ENCODE assay signal across 26 cellular contexts in genomic region chr6:26113570-26113969, GRCh38. TPM values are rescaled to one million over a fixed set of nuclear protein-coding genes. Genes with fewer than 3 reads are reported as not detected.
DNase-seq lines count a peak whose midpoint lies in the region; ATAC-seq, FAIRE-seq and TF ChIP-seq lines count a peak whose summit lies in the region.
"Had no signal": no experiment of that assay in that cellular context is flagged by ENCODE, and none has a peak within 500 bp of the region (broad histone marks: within the 10 kb centered on the region; RNA-seq: fewer than 3 reads in every experiment).

No MANE protein-coding gene starts in this region.

- no peak overlapping the region for H4K8ac ChIP-seq in H1 (ENCODE audit: extremely low read depth, insufficient read depth, low read length)

- TF ChIP-seq CTCF in HepG2 (CRISPR knock-in tag; IDR thresholded peaks at IDR 0.05) (no peak), right lobe of liver (IDR thresholded peaks at IDR 0.05) (no peak), OCI-LY1 (IDR thresholded peaks at IDR 0.05; ENCODE audit: low read length) (no peak), H1 (IDR thresholded peaks at IDR 0.05; ENCODE audit: control extremely low read depth in 1 of 3, insufficient read depth in 1 of 3, low read depth in 1 of 3, low read length in 3 of 3) (no peak), progenitor cell of endocrine pancreas (IDR thresholded peaks at IDR 0.05; ENCODE audit: unreplicated experiment) (no peak)

- H4K20me1 ChIP-seq in HepG2 (ENCODE audit: insufficient read depth, low read length) (no peaks in the 10 kb centered on the region), OCI-LY1 (ENCODE audit: insufficient read depth, low read length) (no peaks in the 10 kb centered on the region), H1 (replicated peaks in 1 of 2; ENCODE audit: control insufficient read depth in 1 of 2, insufficient read depth in 2 of 2, low read length in 2 of 2) (no peaks in the 10 kb centered on the region)
- H4K20me1 ChIP-seq: BLaER1 treated with 17β-estradiol and CSF1 and Interleukin-3, amounts not matched to agents 10 nM and 100 nM had no signal

- no peak overlapping the region for H3K23ac ChIP-seq in H1 (ENCODE audit: insufficient read length)

- TF ChIP-seq POLR2A in HepG2 (IDR thresholded peaks at IDR 0.05; ENCODE audit: insufficient read depth in 1 of 2, low read depth in 2 of 2, low read length in 2 of 2) (no peak), right lobe of liver (IDR thresholded peaks at IDR 0.05) (no peak), H1 (IDR thresholded peaks at IDR 0.05; ENCODE audit: control extremely low read depth in 1 of 2, low read depth in 2 of 2, low read length in 2 of 2) (no peak)

- TF ChIP-seq EP300 in HepG2 (IDR thresholded peaks at IDR 0.05; ENCODE audit: low read depth in 2 of 2, low read length in 2 of 2) (no peak), HepG2 (CRISPR knock-in tag; IDR thresholded peaks at IDR 0.05; ENCODE audit: borderline replicate concordance) (no peak), H1 (IDR thresholded peaks at IDR 0.05; ENCODE audit: borderline replicate concordance in 1 of 2, low read depth in 2 of 2, low read length in 2 of 2) (no peak)

- H3K36me3 Mint-ChIP-seq in progenitor cell of endocrine pancreas (ENCODE audit: insufficient read depth) = no peaks in the 10 kb centered on the region

- H2AFZ ChIP-seq in HepG2 (ENCODE audit: low read length) (no peak overlapping the region), OCI-LY1 (ENCODE audit: low read length) (no peak overlapping the region), H1 (ENCODE audit: low read length) (no peak overlapping the region)

- peak overlapping the region; percentile 22 for H3K27ac Mint-ChIP-seq in progenitor cell of endocrine pancreas
- H3K27ac Mint-ChIP-seq: CD14-positive monocyte; CD4-positive, alpha-beta T cell had no signal

- H3K4ac ChIP-seq in H1 (replicated peaks; ENCODE audit: insufficient read length, low read depth, low read length) = no peak overlapping the region

- no peaks in the 10 kb centered on the region for H3F3A ChIP-seq in OCI-LY1 (ENCODE audit: insufficient read depth, low read length)

- H4K5ac ChIP-seq in H1 (ENCODE audit: insufficient read length, low read depth, low read length) = no peak overlapping the region

- H3K9ac ChIP-seq in HepG2 (ENCODE audit: insufficient read depth, low read depth, low read length) (no peak overlapping the region), OCI-LY1 (ENCODE audit: low read length) (no peak overlapping the region), H1 (replicated peaks in 1 of 4; ENCODE audit: extremely low read depth in 1 of 4, low read depth in 3 of 4, low read length in 3 of 4) (no peak overlapping the region)
- H3K9ac ChIP-seq: BLaER1 treated with 17β-estradiol and CSF1 and Interleukin-3, amounts not matched to agents 10 nM and 100 nM had no signal

- H3K4me2 ChIP-seq in HepG2 (ENCODE audit: low read depth, low read length) = no peak overlapping the region
- H3K4me2 ChIP-seq in OCI-LY1 (ENCODE audit: low read length) = no peak overlapping the region
- no peak overlapping the region for H3K4me2 ChIP-seq in H1 (ENCODE audit: insufficient read depth in 1 of 2, low read depth in 2 of 2, low read length in 2 of 2)
- H3K4me2 ChIP-seq: A549; BLaER1 treated with 17β-estradiol and CSF1 and Interleukin-3, amounts not matched to agents 10 nM and 100 nM had no signal

- H3K4me1 ChIP-seq in HepG2 (ENCODE audit: insufficient read depth, low read length) (peaks cover 23% of the 10 kb centered on the region), right lobe of liver (no peaks in the 10 kb centered on the region), OCI-LY1 (ENCODE audit: insufficient read depth, low read length, severe bottlenecking) (no peaks in the 10 kb centered on the region), H1 (replicated peaks in 1 of 4; ENCODE audit: control insufficient read depth in 3 of 4, insufficient read depth in 4 of 4, low read length in 3 of 4) (no peaks in the 10 kb centered on the region)
- H3K4me1 ChIP-seq: BE2C; BLaER1 treated with 17β-estradiol and CSF1 and Interleukin-3, amounts not matched to agents 10 nM and 100 nM had no signal

- H3K56ac ChIP-seq in H1 (replicated peaks; ENCODE audit: insufficient read length, low read depth, low read length) = no peak overlapping the region

- H3K36me3 ChIP-seq in HepG2 (replicated peaks in 1 of 2; ENCODE audit: control insufficient read depth in 1 of 2, insufficient read depth in 2 of 2, low read length in 2 of 2) (no peaks in the 10 kb centered on the region), right lobe of liver (no peaks in the 10 kb centered on the region), OCI-LY1 (ENCODE audit: insufficient read depth, low read length) (no peaks in the 10 kb centered on the region), H1 (ENCODE audit: control insufficient read depth in 2 of 4, insufficient read depth in 4 of 4, low read length in 3 of 4) (no peaks in the 10 kb centered on the region)
- H3K36me3 ChIP-seq: BE2C had no signal

- no peaks in the 10 kb centered on the region for H3K23me2 ChIP-seq in H1 (ENCODE audit: low read depth, low read length)

- H3K27me3 ChIP-seq in HepG2 (ENCODE audit: control insufficient read depth in 1 of 2, insufficient read depth in 2 of 2, low read length in 2 of 2) = no peaks in the 10 kb centered on the region
- no peaks in the 10 kb centered on the region for H3K27me3 ChIP-seq in right lobe of liver
- H3K27me3 ChIP-seq in OCI-LY1 (ENCODE audit: insufficient read depth, low read length) = no peaks in the 10 kb centered on the region
- H3K27me3 ChIP-seq in H1 (replicated peaks in 1 of 4; ENCODE audit: control insufficient read depth in 3 of 4, extremely low read depth in 1 of 4, insufficient read depth in 3 of 4, low read length in 3 of 4) = no peaks in the 10 kb centered on the region
- H3K27me3 ChIP-seq: BE2C; BLaER1 treated with 17β-estradiol and CSF1 and Interleukin-3, amounts not matched to agents 10 nM and 100 nM had no signal

- no peak overlapping the region for H4K91ac ChIP-seq in H1 (replicated peaks; ENCODE audit: insufficient read length, low read length)

- H3K27ac ChIP-seq in HepG2 (ENCODE audit: extremely low read length, insufficient read depth, low read length) (no peak overlapping the region), right lobe of liver (no peak overlapping the region), OCI-LY1 (ENCODE audit: low read depth, low read length, poor library complexity, severe bottlenecking) (peak overlapping the region; percentile 38), H1 (ENCODE audit: low read depth, low read length) (no peak overlapping the region)
- H3K27ac ChIP-seq: BLaER1 treated with 17β-estradiol and CSF1 and Interleukin-3, amounts not matched to agents 10 nM and 100 nM had no signal

- no peak overlapping the region for H2BK12ac ChIP-seq in H1 (ENCODE audit: low read depth, low read length)

- H3K18ac ChIP-seq in H1 (ENCODE audit: extremely low read depth, low read length) = no peak overlapping the region

- no peaks in the 10 kb centered on the region for H3K9me3 Mint-ChIP-seq in progenitor cell of endocrine pancreas (ENCODE audit: low read depth)
- H3K9me3 Mint-ChIP-seq: CD4-positive, alpha-beta T cell had no signal

- no peaks in the 10 kb centered on the region for H3K9me3 ChIP-seq in HepG2 (ENCODE audit: low read length)
- H3K9me3 ChIP-seq in right lobe of liver = no peaks in the 10 kb centered on the region
- no peaks in the 10 kb centered on the region for H3K9me3 ChIP-seq in OCI-LY1 (ENCODE audit: low read length)
- no peaks in the 10 kb centered on the region for H3K9me3 ChIP-seq in H1 (ENCODE audit: insufficient read depth in 2 of 2, low read depth in 1 of 2, low read length in 1 of 2)
- H3K9me3 ChIP-seq: A549, BE2C had no signal

- no peak overlapping the region for H3K4me3 Mint-ChIP-seq in progenitor cell of endocrine pancreas (ENCODE audit: low read depth)
- H3K4me3 Mint-ChIP-seq: CD14-positive monocyte; CD4-positive, alpha-beta T cell had no signal

- H3K4me3 ChIP-seq in HepG2 (replicated peaks in 1 of 3; ENCODE audit: insufficient read depth in 1 of 3, low read depth in 2 of 3, low read length in 3 of 3) (no peak overlapping the region), right lobe of liver (no peak overlapping the region), OCI-LY1 (ENCODE audit: low read depth, low read length, poor library complexity, severe bottlenecking) (no peak overlapping the region), H1 (ENCODE audit: extremely low read depth in 1 of 4, insufficient read depth in 2 of 4, low read depth in 3 of 4, low read length in 4 of 4) (no peak overlapping the region)
- H3K4me3 ChIP-seq: A549; BLaER1 treated with 17β-estradiol and CSF1 and Interleukin-3, amounts not matched to agents 10 nM and 100 nM had no signal

- no peaks in the 10 kb centered on the region for H3K79me1 ChIP-seq in H1 (ENCODE audit: low read depth, low read length)

- no peak overlapping the region for H2AK5ac ChIP-seq in H1 (ENCODE audit: low read depth, low read length)

- H3K14ac ChIP-seq in H1 (ENCODE audit: insufficient read length) = no peak overlapping the region

- POLR2A ChIA-PET in HepG2 (lab: Yijun Ruan, JAX) = interaction anchor here (0.5 to 0.9 kb wide), 2 partner anchors 9 to 10 kb away, joined by 3 read pairs; no protein-coding TSS in a partner anchor
- POLR2A ChIA-PET in H1 (lab: Charles Lee; ENCODE audit: partially characterized antibody) = interaction anchor here (1.2 to 6.2 kb wide), 12 partner anchors 9 to 87 kb away, joined by 3 to 60 read pairs (median 4); a partner anchor contains a TSS

- no peaks in the 10 kb centered on the region for H3K9me2 ChIP-seq in OCI-LY1 (ENCODE audit: low read depth, low read length)

- no TSS peak for BruUV-seq in HepG2 (replicated peaks; lab: Mats Ljungman, UMichigan)

- intact Hi-C loops in HepG2 (cut with micrococcal nuclease; ENCODE audit: unreplicated experiment) = no loop called here
- intact Hi-C loops in right lobe of liver (cut with DNase I) = no loop called here

- FAIRE-seq in HepG2 (lab: Jason Lieb, UNC) (no peak), H1 (lab: Jason Lieb, UNC) (no peak)
- FAIRE-seq: GM12891, GM18507 had no signal

- DNase-seq in HepG2 (ENCODE audit: low spot score) (no peak), right lobe of liver (no peak), H1 (ENCODE audit: low read depth in 1 of 2, low spot score in 2 of 2) (no peak), progenitor cell of endocrine pancreas (ENCODE audit: low spot score, unreplicated experiment) (no peak), SHP77 treated with DMSO at 0.1 percent for 48 hours (lab: John Stamatoyannopoulos, UW) (no peak), SHP77 (lab: John Stamatoyannopoulos, UW) (no peak)
- DNase-seq: 8988T; ACHN; AML-193; BE2C; Calu3; CD4-positive, alpha-beta T cell; COR-L47; DMS53; DMS79 treated with DMSO at 0.1 percent for 48 hours; GF-D8; GOT3; H7; HCEC 1CT had no signal

- in situ Hi-C loops in HepG2 (cut with HindIII; ENCODE audit: extremely low pct_ligation_motif_present, low pct_unique_long_range_greater_than_20kb) = no loop called here

- H2BK15ac ChIP-seq in H1 (ENCODE audit: low read length) = no peak overlapping the region

- H3K79me2 ChIP-seq in HepG2 (ENCODE audit: insufficient read depth, low read length) (no peaks in the 10 kb centered on the region), OCI-LY1 (ENCODE audit: insufficient read depth, low read length) (no peaks in the 10 kb centered on the region), H1 (ENCODE audit: control insufficient read depth in 1 of 2, insufficient read depth in 2 of 2, low read length in 2 of 2) (no peaks in the 10 kb centered on the region)

- peak; percentile 46 for ATAC-seq in HepG2
- no peak for ATAC-seq in right lobe of liver
- ATAC-seq in GM19328 (IDR thresholded peaks at IDR 0.05; ENCODE audit: unreplicated experiment) = no peak
- ATAC-seq: A549 had no signal

- CTCF ChIA-PET in HepG2 (lab: Yijun Ruan, JAX; ENCODE audit: low intra/inter-chr PET ratio, low total read pairs) (no interaction called here), H1 (lab: Charles Lee; ENCODE audit: partially characterized antibody) (interaction anchor here (0.7 to 1.2 kb wide), 2 partner anchors 14 to 422 kb away, joined by 3 to 4 read pairs; no protein-coding TSS in a partner anchor)

- H3K4me1 Mint-ChIP-seq in progenitor cell of endocrine pancreas (ENCODE audit: low read depth) = peaks cover 18% of the 10 kb centered on the region

- H2BK5ac ChIP-seq in H1 (ENCODE audit: low read depth, low read length) = no peak overlapping the region

- peak overlapping the region; percentile 22; the same call in 1 of the 2 replicates for H2BK20ac ChIP-seq in H1 (ENCODE audit: low read length)

- H2BK120ac ChIP-seq in H1 (replicated peaks; ENCODE audit: low read depth, low read length) = no peak overlapping the region

- H3K27me3 Mint-ChIP-seq in progenitor cell of endocrine pancreas = no peaks in the 10 kb centered on the region
- H3K27me3 Mint-ChIP-seq: CD4-positive, alpha-beta T cell had no signal

- TF ChIP-seq RAD21 in HepG2 (CRISPR knock-in tag; IDR thresholded peaks at IDR 0.05) (no peak), H1 (IDR thresholded peaks at IDR 0.05 in 1 of 2, conservative IDR thresholded peaks at IDR 0.05 in 1 of 2; ENCODE audit: low read depth in 2 of 2, low read length in 2 of 2) (no peak)

RNA-seq across cellular contexts. Expression of gene HFE, which starts 26.3 kb away (rescaled TPM):
- total RNA-seq in HepG2 (2016; rRNA removed; fragmentation: Illumina TruSeq; extraction: Trizol) = 1.9 and 3.7 TPM in 2 replicates
- 0.18 and 0.51 TPM in 2 replicates for total RNA-seq in HepG2 (2016; cell fraction: cytosol; rRNA removed; fragmentation: Illumina TruSeq; extraction: Trizol; ENCODE audit: low read depth)
- total RNA-seq in HepG2 (2016; cell fraction: insoluble cytoplasmic fraction; rRNA removed; fragmentation: Illumina TruSeq; extraction: Trizol) = 1.9 and 4.9 TPM in 2 replicates
- 0.41 and 0.49 TPM in 2 replicates for total RNA-seq in HepG2 (2016; cell fraction: membrane; rRNA removed; fragmentation: Illumina TruSeq; extraction: Trizol)
- 3.5 and 4.2 TPM in 2 replicates for total RNA-seq in HepG2 (2016; cell fraction: nucleus; rRNA removed; fragmentation: Illumina TruSeq; extraction: Trizol)
- 5.7 and 6.3 TPM in 2 replicates for polyA plus RNA-seq in HepG2 (2011; rRNA removed)
- polyA plus RNA-seq in HepG2 (2011; cell fraction: cytosol; rRNA removed) = 5.3 and 5.8 TPM in 2 replicates
- 3.7 and 5.3 TPM in 2 replicates for polyA plus RNA-seq in HepG2 (2011; cell fraction: nucleus; rRNA removed)
- 2.4 and 3.5 TPM in 2 replicates for polyA plus RNA-seq in HepG2 (2012)
- polyA plus RNA-seq in HepG2 (2016; cell fraction: cytosol; fragmentation: Illumina TruSeq; extraction: Trizol; ENCODE audit: low read depth) = 0.24 and 0.26 TPM in 2 replicates
- 1.4 and 2.1 TPM in 2 replicates for polyA plus RNA-seq in HepG2 (2016; cell fraction: insoluble cytoplasmic fraction; fragmentation: Illumina TruSeq; extraction: Trizol; ENCODE audit: low read depth)
- 0.29 and 0.86 TPM in 2 replicates for polyA plus RNA-seq in HepG2 (2016; cell fraction: membrane; fragmentation: Illumina TruSeq; extraction: Trizol; ENCODE audit: low read depth)
- polyA plus RNA-seq in HepG2 (2016; cell fraction: nucleus; fragmentation: Illumina TruSeq; extraction: Trizol; ENCODE audit: insufficient read depth, low read depth) = 7.7 and 8.2 TPM in 2 replicates
- 13.4 and 32.5 TPM in 2 replicates for polyA minus RNA-seq in HepG2 (2011; rRNA and poly(A)+ RNA removed; ENCODE audit: low replicate concordance)
- 2.2 and 5.5 TPM in 2 replicates for polyA minus RNA-seq in HepG2 (2011; cell fraction: cytosol; rRNA and poly(A)+ RNA removed)
- 3.3 and 4.0 TPM in 2 replicates for polyA minus RNA-seq in HepG2 (2011; cell fraction: nucleus; rRNA and poly(A)+ RNA removed)
- total RNA-seq in right lobe of liver = 10 to 100 TPM in 5 of 6 experiments, 1 to 10 TPM in 1; 8.9 to 20.7 (median 15.8) TPM
- 1.6 and 2.0 TPM in 2 replicates for total RNA-seq in H1 (2021; fragmentation: NEBNext Ultra II Directional; extraction: Animal tissue kit (Norgen Biotek cat#: 25700))
- polyA plus RNA-seq in H1 (2011; rRNA removed) = 0.80 and 1.6 TPM in 2 replicates
- polyA plus RNA-seq in H1 (2011; cell fraction: cytosol; rRNA removed) = 2.0 TPM
- polyA plus RNA-seq in H1 (2011; cell fraction: nucleus; rRNA removed) = 2.1 TPM
- polyA plus RNA-seq in H1 (2012, experiment 1 of 2) = 1.9 to 3.3 TPM (median 2.0 TPM) in 4 replicates
- 0.33 TPM for polyA plus RNA-seq in H1 (2012, experiment 2 of 2)
- polyA plus RNA-seq in H1 (2013, experiment 1 of 2) = 0.95 TPM
- polyA plus RNA-seq in H1 (2013, experiment 2 of 2) = 1.4 TPM
- 3.2 and 3.4 TPM in 2 replicates for polyA minus RNA-seq in H1 (2011; rRNA and poly(A)+ RNA removed)
- polyA minus RNA-seq in H1 (2011; cell fraction: cytosol; rRNA and poly(A)+ RNA removed) = 1.5 TPM
- polyA minus RNA-seq in H1 (2011; cell fraction: nucleus; rRNA and poly(A)+ RNA removed) = 3.6 TPM
- total RNA-seq in progenitor cell of endocrine pancreas = 1.1 and 1.8 TPM in 2 replicates
